Comparison of ENCODE assay signal across 16 cellular contexts in the genomic region with DNA sequence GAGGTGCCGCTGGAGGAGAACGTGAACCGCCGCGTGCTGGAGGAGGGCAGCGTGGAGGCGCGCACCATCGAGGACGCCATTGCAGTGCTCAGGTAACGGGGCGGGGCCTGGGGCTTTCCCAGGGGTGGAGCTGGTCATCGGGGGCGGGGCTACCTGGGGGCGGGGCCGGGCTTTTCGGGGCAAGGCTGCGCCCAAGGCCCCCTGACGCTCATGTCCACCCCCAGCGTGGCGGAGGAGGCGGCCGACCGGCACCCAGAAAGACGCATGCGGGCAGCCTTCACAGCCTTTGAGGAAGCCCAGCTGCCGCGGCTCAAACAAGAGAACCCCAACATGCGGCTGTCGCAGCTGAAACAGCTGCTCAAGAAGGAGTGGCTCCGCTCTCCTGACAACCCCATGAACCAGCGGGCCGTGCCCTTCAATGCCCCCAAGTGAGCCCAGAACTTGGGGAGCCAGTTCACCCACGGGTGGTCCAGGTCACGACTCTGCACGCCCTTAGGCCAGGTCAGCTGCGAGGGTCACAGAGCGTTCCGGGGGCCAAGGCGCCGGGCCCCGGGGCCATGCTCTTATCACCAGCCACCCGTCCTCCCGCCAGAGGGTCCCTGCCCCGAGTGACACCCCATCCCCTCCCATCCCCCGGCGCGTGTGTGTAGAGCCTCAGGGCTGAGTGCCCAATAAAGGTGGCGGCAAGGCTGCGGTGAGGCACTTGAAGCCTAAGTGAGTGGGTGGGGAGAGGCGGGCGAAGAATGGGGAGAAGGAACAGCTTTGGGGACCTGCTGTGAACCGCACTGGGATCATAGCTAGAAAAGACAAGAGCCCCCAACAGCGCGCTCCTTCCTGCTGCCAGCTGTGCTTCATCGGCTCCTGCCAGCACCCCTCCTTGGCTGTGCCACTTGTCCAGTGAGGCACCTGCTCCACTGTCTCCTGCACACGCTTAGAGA. TPM values are rescaled to one million over a fixed set of nuclear protein-coding genes. Genes with fewer than 3 reads are reported as not detected.
DNase-seq lines count a peak whose midpoint lies in the region; ATAC-seq and TF ChIP-seq lines count a peak whose summit lies in the region.
"Had no signal": no experiment of that assay in that cellular context is flagged by ENCODE, and none has a peak within 500 bp of the region (broad histone marks: within the 10 kb centered on the region; RNA-seq: fewer than 3 reads in every experiment).

No MANE protein-coding gene starts in this region.

- H3K14ac ChIP-seq in IMR-90 (replicated peaks; ENCODE audit: low read depth, low read length) = no peak overlapping the region

- H2AK5ac ChIP-seq in IMR-90 (ENCODE audit: low read depth, low read length) = no peak overlapping the region

- H3K56ac ChIP-seq in IMR-90 (ENCODE audit: extremely low read depth, insufficient read depth, low read length) = no peak overlapping the region

- H3K4me3 ChIP-seq in IMR-90 (ENCODE audit: insufficient read depth, low read depth, low read length) (no peak overlapping the region), BE2C (ENCODE audit: low read depth, low read length) (no peak overlapping the region)
- H3K4me3 ChIP-seq in CD4-positive, alpha-beta memory T cell (ENCODE audit: low read length in 2 of 2) = no peak overlapping the region
- H3K4me3 ChIP-seq: upper lobe of left lung had no signal

- no peak overlapping the region for H2BK120ac ChIP-seq in IMR-90 (ENCODE audit: low read depth, low read length)

- in situ Hi-C loops in IMR-90 (cut with MboI; ENCODE audit: low sequenced_read_pairs) = loop anchor here (25.0 kb wide), 1 partner anchor 119 kb away; no protein-coding TSS in a partner anchor

- H4K91ac ChIP-seq in IMR-90 (ENCODE audit: insufficient read depth, low read depth, low read length) = no peak overlapping the region

- peaks cover 29% of the 10 kb centered on the region for H4K20me1 ChIP-seq in IMR-90 (ENCODE audit: insufficient read depth, low read length)

- H3K9me3 ChIP-seq in IMR-90 (ENCODE audit: control insufficient read depth, insufficient read depth, low read length) (no peaks in the 10 kb centered on the region), BE2C (no peaks in the 10 kb centered on the region)
- no peaks in the 10 kb centered on the region for H3K9me3 ChIP-seq in CD4-positive, alpha-beta memory T cell (ENCODE audit: control insufficient read depth in 1 of 2, low read length in 2 of 2)
- H3K9me3 ChIP-seq: upper lobe of left lung had no signal

- no peak for TF ChIP-seq RAD21 in IMR-90 (IDR thresholded peaks at IDR 0.05; ENCODE audit: low read length)

- no peak overlapping the region for H3K4ac ChIP-seq in IMR-90 (ENCODE audit: low read depth, low read length)

- H3K36me3 ChIP-seq in IMR-90 (ENCODE audit: control insufficient read depth, insufficient read depth, low read length) (peaks cover 5% of the 10 kb centered on the region; the same call in 1 of the 2 replicates), BE2C (peaks cover 23% of the 10 kb centered on the region)
- H3K36me3 ChIP-seq in CD4-positive, alpha-beta memory T cell (ENCODE audit: insufficient read depth, low read length) = no peaks in the 10 kb centered on the region

- no peak overlapping the region for H3K27ac ChIP-seq in IMR-90 (ENCODE audit: insufficient read depth, low read length)
- H3K27ac ChIP-seq in CD4-positive, alpha-beta memory T cell (ENCODE audit: low read depth, low read length) = no peak overlapping the region
- H3K27ac ChIP-seq: upper lobe of left lung had no signal

- ATAC-seq in IMR-90 (ENCODE audit: low read depth) = no peak
- no peak for ATAC-seq in HG03378 (IDR thresholded peaks at IDR 0.05; ENCODE audit: unreplicated experiment)
- ATAC-seq: natural killer cell treated with Interleukin-12 subunit alpha and Interleukin-12 subunit beta and Interleukin-15 and Interleukin-18, amount 100 ng/mL, for 72 hours; stimulated activated naive B cell treated with anti-CD40 and anti-IgM and Interleukin-4, amounts not matched to agents 10 μg/mL and 1 μg/mL and 100 μg/mL, for 72 hours had no signal

- no peak overlapping the region for H4K5ac ChIP-seq in IMR-90 (ENCODE audit: low read depth, low read length)

- peaks cover 22% of the 10 kb centered on the region for H3K4me1 Mint-ChIP-seq in brain
- peaks cover 11% of the 10 kb centered on the region for H3K4me1 Mint-ChIP-seq in neural crest cell
- peaks cover 7 to 21% (median 14%) of the 10 kb centered on the region in 4 donors for H3K4me1 Mint-ChIP-seq in CD4-positive, alpha-beta memory T cell

- intact Hi-C loops in IMR-90 (cut with micrococcal nuclease) = no loop called here
- intact Hi-C loops in CD4-positive, alpha-beta memory T cell (cut with micrococcal nuclease) = loop anchor here (10.0 kb wide), 1 partner anchor 221 kb away; no protein-coding TSS in a partner anchor

- H3K9ac ChIP-seq in IMR-90 (ENCODE audit: low read depth, low read length) = no peak overlapping the region

- no peak overlapping the region for H4K8ac ChIP-seq in IMR-90 (ENCODE audit: low read depth in 2 of 2, low read length in 2 of 2)

- TSS peak; percentile 93 for BruUV-seq in IMR-90 (replicated peaks; lab: Mats Ljungman, UMichigan)

- H2AFZ ChIP-seq in IMR-90 (replicated peaks; ENCODE audit: low read length, poor library complexity) = no peak overlapping the region

- H3K9me3 Mint-ChIP-seq in brain (no peaks in the 10 kb centered on the region), neural crest cell (no peaks in the 10 kb centered on the region)
- H3K9me3 Mint-ChIP-seq in CD4-positive, alpha-beta memory T cell = peaks cover 0 to 3% (median 0%) of the 10 kb centered on the region in 8 donors
- H3K9me3 Mint-ChIP-seq: central memory CD8-positive, alpha-beta T cell; natural killer cell treated with Interleukin-12 subunit alpha and Interleukin-12 subunit beta and Interleukin-15 and Interleukin-18, amount 100 ng/mL, for 72 hours; stimulated activated naive B cell treated with anti-CD40 and anti-IgM and Interleukin-4, amounts not matched to agents 10 μg/mL and 1 μg/mL and 100 μg/mL, for 72 hours had no signal

- H3K18ac ChIP-seq in IMR-90 (ENCODE audit: low read depth, low read length) = no peak overlapping the region

- H3K9me1 ChIP-seq in IMR-90 (ENCODE audit: insufficient read depth, low read length) = 0 out of 2 replicates have a peak, but pooled peaks cover 3% of the 10 kb centered on the region

- no peak overlapping the region for H3K4me2 ChIP-seq in IMR-90 (ENCODE audit: low read depth, low read length)

- H2BK15ac ChIP-seq in IMR-90 (ENCODE audit: low read depth, low read length) = no peak overlapping the region

- dilution Hi-C loops in IMR-90 (cut with HindIII; ENCODE audit: low sequenced_read_pairs, unreplicated experiment) = no loop called here

- H3K4me3 Mint-ChIP-seq in brain (no peak overlapping the region), neural crest cell (peak overlapping the region; percentile 51)
- no peak overlapping the region for H3K4me3 Mint-ChIP-seq in CD4-positive, alpha-beta memory T cell
- H3K4me3 Mint-ChIP-seq: central memory CD8-positive, alpha-beta T cell; natural killer cell treated with Interleukin-12 subunit alpha and Interleukin-12 subunit beta and Interleukin-15 and Interleukin-18, amount 100 ng/mL, for 72 hours; stimulated activated naive B cell treated with anti-CD40 and anti-IgM and Interleukin-4, amounts not matched to agents 10 μg/mL and 1 μg/mL and 100 μg/mL, for 72 hours had no signal

- H2AK9ac ChIP-seq in IMR-90 (replicated peaks; ENCODE audit: low read depth, low read length, poor library complexity) = no peak overlapping the region

- TF ChIP-seq CTCF in IMR-90 (conservative IDR thresholded peaks at IDR 0.05; ENCODE audit: low read depth, low read length) (no peak), brain (conservative IDR thresholded peaks at IDR 0.05) (no peak), neural crest cell (conservative IDR thresholded peaks at IDR 0.05) (no peak), BE2C (IDR thresholded peaks at IDR 0.05; ENCODE audit: low read depth, low read length) (no peak)

- H3K27me3 Mint-ChIP-seq in brain (peaks cover 2% of the 10 kb centered on the region), neural crest cell (ENCODE audit: low read depth) (peaks cover 9% of the 10 kb centered on the region)
- no peaks in the 10 kb centered on the region for H3K27me3 Mint-ChIP-seq in CD4-positive, alpha-beta memory T cell
- H3K27me3 Mint-ChIP-seq: central memory CD8-positive, alpha-beta T cell; natural killer cell treated with Interleukin-12 subunit alpha and Interleukin-12 subunit beta and Interleukin-15 and Interleukin-18, amount 100 ng/mL, for 72 hours; stimulated activated naive B cell treated with anti-CD40 and anti-IgM and Interleukin-4, amounts not matched to agents 10 μg/mL and 1 μg/mL and 100 μg/mL, for 72 hours had no signal

- H3K4me1 ChIP-seq in IMR-90 (ENCODE audit: control insufficient read depth, insufficient read depth, low read length) = peaks cover 5% of the 10 kb centered on the region
- peaks cover 6% of the 10 kb centered on the region; the same call in 1 of the 2 replicates for H3K4me1 ChIP-seq in BE2C
- H3K4me1 ChIP-seq in CD4-positive, alpha-beta memory T cell (ENCODE audit: insufficient read depth, low read length) = peaks cover 8% of the 10 kb centered on the region

- POLR2A ChIA-PET in IMR-90 (lab: Charles Lee; ENCODE audit: unreplicated experiment) = no interaction called here
- POLR2A ChIA-PET in CD4-positive, alpha-beta memory T cell (lab: Charles Lee; ENCODE audit: partially characterized antibody) = interaction anchor here (1.0 to 1.2 kb wide), 2 partner anchors 11 to 54 kb away, joined by 3 to 5 read pairs; a partner anchor contains a TSS

- CTCF ChIA-PET in IMR-90 (lab: Yijun Ruan, JAX) = no interaction called here
- CTCF ChIA-PET in CD4-positive, alpha-beta memory T cell (lab: Charles Lee; ENCODE audit: partially characterized antibody) = interaction anchor here (0.5 to 19.4 kb wide), 5 partner anchors 9 to 330 kb away, joined by 3 to 402 read pairs (median 3); a partner anchor contains a TSS

- H3K27ac Mint-ChIP-seq in brain = peak overlapping the region in 3 of 5 experiments; percentile 45 to 90 (median 85)
- H3K27ac Mint-ChIP-seq in neural crest cell (ENCODE audit: unreplicated experiment) = no peak overlapping the region
- no peak overlapping the region for H3K27ac Mint-ChIP-seq in CD4-positive, alpha-beta memory T cell
- H3K27ac Mint-ChIP-seq: natural killer cell treated with Interleukin-12 subunit alpha and Interleukin-12 subunit beta and Interleukin-15 and Interleukin-18, amount 100 ng/mL, for 72 hours; stimulated activated naive B cell treated with anti-CD40 and anti-IgM and Interleukin-4, amounts not matched to agents 10 μg/mL and 1 μg/mL and 100 μg/mL, for 72 hours had no signal

- H3K79me1 ChIP-seq in IMR-90 (ENCODE audit: low read depth in 1 of 2, low read length in 2 of 2) = peaks cover 0 to 1% of the 10 kb centered on the region in 2 experiments; a peak in 1 of 4 replicates

- DNase-seq in AG08396 (ENCODE audit: low spot score) (peak; percentile 2), IMR-90 (no peak), neural crest cell (ENCODE audit: low read depth, low spot score) (no peak), BE2C (no peak), T1000 (lab: John Stamatoyannopoulos, UW) (no peak)
- no peak for DNase-seq in CD4-positive, alpha-beta memory T cell
- DNase-seq: activated CD4-positive, alpha-beta T cell treated with anti-CD3 and anti-CD28 coated beads, Interleukin-2, amount 50 U/mL, for 1 hour; activated gamma-delta T cell treated with Interleukin-2 at 50 U/mL for 16 hours; effector memory CD4-positive, alpha-beta T cell; NCI-H1105; stimulated activated naive B cell treated with anti-CD40 and anti-IgM and Interleukin-4, amounts not matched to agents 10 μg/mL and 1 μg/mL and 100 μg/mL, for 72 hours had no signal

- no peak overlapping the region for H2BK20ac ChIP-seq in IMR-90 (ENCODE audit: low read depth, low read length)

- peaks cover 14% of the 10 kb centered on the region for H3K36me3 Mint-ChIP-seq in brain
- H3K36me3 Mint-ChIP-seq in neural crest cell (ENCODE audit: low read depth) = no peaks in the 10 kb centered on the region
- H3K36me3 Mint-ChIP-seq in CD4-positive, alpha-beta memory T cell = peaks cover 4 to 8% of the 10 kb centered on the region in 2 donors
- H3K36me3 Mint-ChIP-seq: natural killer cell treated with Interleukin-12 subunit alpha and Interleukin-12 subunit beta and Interleukin-15 and Interleukin-18, amount 100 ng/mL, for 72 hours had no signal

- WGBS in IMR-90 (ENCODE audit: extremely low coverage in 2 of 2, insufficient read length in 1 of 2), 2 experiments = 57% methylated on average over 23 of the region's 57 CpGs; no CpG with 5 or more reads in 1 of the 2 experiments

- H3K23ac ChIP-seq in IMR-90 (ENCODE audit: low read depth, low read length) = no peak overlapping the region

- no peak for TF ChIP-seq POLR2A in IMR-90 (IDR thresholded peaks at IDR 0.05; ENCODE audit: low read depth, low read length)

- H3K27me3 ChIP-seq in IMR-90 (ENCODE audit: control insufficient read depth, insufficient read depth, low read length) (peaks cover under 1% of the 10 kb centered on the region), BE2C (no peaks in the 10 kb centered on the region)
- H3K27me3 ChIP-seq in CD4-positive, alpha-beta memory T cell (ENCODE audit: insufficient read depth, low read length) = no peaks in the 10 kb centered on the region

- no peak overlapping the region for H2BK5ac ChIP-seq in IMR-90 (ENCODE audit: low read depth, low read length, poor library complexity, severe bottlenecking)

RNA-seq across cellular contexts. Expression of a gene that starts 10.7 kb away (rescaled TPM):
- total RNA-seq in IMR-90 (2012; rRNA removed) (29.4 and 30.1 TPM in 2 replicates), neural crest cell (122 and 126 TPM in 2 replicates)
- polyA plus RNA-seq in IMR-90 (2012; rRNA removed) (112 and 148 TPM in 2 replicates), brain (ENCODE audit: insufficient read depth, low read depth, low replicate concordance) (156 TPM)
- polyA plus RNA-seq in IMR-90 (2012; cell fraction: cytosol; rRNA removed) = 180 and 202 TPM in 2 replicates
- 123 and 144 TPM in 2 replicates for polyA plus RNA-seq in IMR-90 (2012; cell fraction: nucleus; rRNA removed; ENCODE audit: low replicate concordance)
- 355 TPM for polyA plus RNA-seq in BE2C (2012; ENCODE audit: insufficient read depth, insufficient read length, low read depth)
- total RNA-seq in CD4-positive, alpha-beta memory T cell = 10 to 100 TPM; 30.0 to 34.2 TPM
- 10 to 100 TPM; 24.5 to 49.9 TPM for polyA plus RNA-seq in CD4-positive, alpha-beta memory T cell

RNA-seq across cellular contexts. Expression of a gene that starts 23.4 kb away (rescaled TPM):
- total RNA-seq in IMR-90 (2012; rRNA removed) = under 0.01 TPM in 1 of 2 replicates, not detected in the other
- 0.09 and 0.36 TPM in 2 replicates for polyA plus RNA-seq in IMR-90 (2012; rRNA removed)
- 0.02 and 0.40 TPM in 2 replicates for polyA plus RNA-seq in IMR-90 (2012; cell fraction: cytosol; rRNA removed)
- polyA plus RNA-seq in IMR-90 (2012; cell fraction: nucleus; rRNA removed; ENCODE audit: low replicate concordance) = 0.10 and 0.17 TPM in 2 replicates
- 25.3 TPM for polyA plus RNA-seq in brain (ENCODE audit: insufficient read depth, low read depth, low replicate concordance)
- 6.2 and 6.5 TPM in 2 replicates for total RNA-seq in neural crest cell
- 9.5 TPM for polyA plus RNA-seq in BE2C (2012; ENCODE audit: insufficient read depth, insufficient read length, low read depth)
- total RNA-seq in CD4-positive, alpha-beta memory T cell = not detected
- polyA plus RNA-seq in CD4-positive, alpha-beta memory T cell = not detected

Comparison
In these comparisons a context has a peak if more than half of its experiments do, and no peak if none do; other contexts are left out.
1. H3K27ac Mint-ChIP-seq: peak in brain (3 of 5); none in neural crest cell (single experiment) and CD4-positive, alpha-beta memory T cell (0 of 7).